ENCODE assay signal across 17 cellular contexts in the genomic region with DNA sequence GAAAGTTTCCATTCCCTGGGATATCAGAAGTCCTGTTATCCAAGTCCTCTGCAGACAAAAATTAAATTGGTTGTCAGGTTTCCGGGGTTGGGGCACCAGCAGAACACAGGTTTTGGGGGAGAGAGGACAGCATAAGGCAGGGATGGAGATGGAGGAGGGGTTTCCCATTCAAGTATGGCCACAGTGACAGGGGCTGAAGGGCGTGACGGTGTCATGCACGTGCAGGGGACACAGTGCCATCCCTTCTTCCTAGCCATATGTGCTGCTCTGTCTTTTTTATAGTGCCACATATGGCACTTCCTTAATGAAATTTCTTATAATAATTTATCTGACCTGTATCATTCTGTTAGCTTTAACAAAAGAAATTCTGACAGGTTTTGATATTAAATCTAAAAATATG.
DNase-seq lines count a peak whose midpoint lies in the region; ATAC-seq and TF ChIP-seq lines count a peak whose summit lies in the region.
"Had no signal": no experiment of that assay in that cellular context is flagged by ENCODE, and none has a peak within 500 bp of the region (broad histone marks: within the 10 kb centered on the region; RNA-seq: fewer than 3 reads in every experiment).

No MANE protein-coding gene starts in this region.

- ATAC-seq in SK-N-SH treated with all-trans-retinoic acid at 6 μM for 48 hours (no peak), IMR-90 (ENCODE audit: low read depth) (no peak), GM21515 (IDR thresholded peaks at IDR 0.05; ENCODE audit: unreplicated experiment) (no peak)
- ATAC-seq: A549; CD8-positive, alpha-beta T cell; K562 had no signal

- H3K27me3 ChIP-seq in SK-N-SH (ENCODE audit: insufficient read depth) (no peaks in the 10 kb centered on the region), IMR-90 (ENCODE audit: control insufficient read depth, insufficient read depth, low read length) (no peaks in the 10 kb centered on the region), SU-DHL-6 (ENCODE audit: low read length) (no peaks in the 10 kb centered on the region)

- TF ChIP-seq POLR2A in IMR-90 (IDR thresholded peaks at IDR 0.05; ENCODE audit: low read depth, low read length), result no peak

- H3K9ac ChIP-seq in SK-N-SH (no peak overlapping the region), IMR-90 (ENCODE audit: low read depth, low read length) (no peak overlapping the region), SU-DHL-6 (ENCODE audit: low read length) (peak overlapping the region; percentile 52)
- H3K9ac ChIP-seq: GM23248 had no signal

- H3K23ac ChIP-seq in IMR-90 (ENCODE audit: low read depth, low read length), result no peak overlapping the region

- no TSS peak for BruUV-seq in IMR-90 (replicated peaks; lab: Mats Ljungman, UMichigan)

- in situ Hi-C loops in IMR-90 (cut with MboI; ENCODE audit: low sequenced_read_pairs), result no loop called here

- 77% methylated on average over 4 of the region's 4 CpGs for WGBS in SK-N-SH (ENCODE audit: low lambda C conversion rate)
- no CpG with 5 or more reads among the region's 4 CpGs for WGBS in IMR-90 (ENCODE audit: extremely low coverage in 2 of 2, insufficient read length in 1 of 2), 2 experiments

- no peak overlapping the region for H2BK20ac ChIP-seq in IMR-90 (ENCODE audit: low read depth, low read length)

- H3K9me3 Mint-ChIP-seq in progenitor cell of endocrine pancreas (ENCODE audit: low read depth), result no peaks in the 10 kb centered on the region
- H3K9me3 Mint-ChIP-seq: CD8-positive, alpha-beta T cell had no signal

- H4K8ac ChIP-seq in IMR-90 (ENCODE audit: low read depth in 2 of 2, low read length in 2 of 2), result no peak overlapping the region

- H3K4me2 ChIP-seq in SK-N-SH (no peak overlapping the region), IMR-90 (ENCODE audit: low read depth, low read length) (no peak overlapping the region), SU-DHL-6 (ENCODE audit: low read depth, low read length, poor library complexity, severe bottlenecking) (peak overlapping the region; percentile 60)
- H3K4me2 ChIP-seq: A549 had no signal

- H2AFZ ChIP-seq in SK-N-SH (ENCODE audit: low read depth) (no peak overlapping the region), IMR-90 (replicated peaks; ENCODE audit: low read length, poor library complexity) (no peak overlapping the region), SU-DHL-6 (ENCODE audit: low read depth, low read length, severe bottlenecking) (peak overlapping the region; percentile 42)
- H2AFZ ChIP-seq: GM23248 had no signal

- peaks cover 0 to 19% of the 10 kb centered on the region in 2 experiments; a peak in 2 of 4 replicates for H3K4me1 ChIP-seq in SK-N-SH (ENCODE audit: control insufficient read depth in 1 of 2, insufficient read depth in 2 of 2, low read depth in 1 of 2, low read length in 1 of 2)
- peaks cover 3% of the 10 kb centered on the region; the same call in 1 of the 2 replicates for H3K4me1 ChIP-seq in IMR-90 (ENCODE audit: control insufficient read depth, insufficient read depth, low read length)
- H3K4me1 ChIP-seq: A549 had no signal

- H3K4me3 ChIP-seq in SK-N-SH (ENCODE audit: low read depth in 2 of 2, low read length in 1 of 2) (no peak overlapping the region), IMR-90 (ENCODE audit: insufficient read depth, low read depth, low read length) (no peak overlapping the region), SU-DHL-6 (ENCODE audit: insufficient read depth, low read length, poor library complexity, severe bottlenecking) (peak overlapping the region; percentile 38)
- H3K4me3 ChIP-seq: A549, GM23248, K562 had no signal

- no peak overlapping the region for H3K4me3 Mint-ChIP-seq in progenitor cell of endocrine pancreas (ENCODE audit: low read depth)
- H3K4me3 Mint-ChIP-seq: CD8-positive, alpha-beta T cell had no signal

- H3F3A ChIP-seq in SK-N-SH (replicated peaks; ENCODE audit: insufficient read depth) (no peaks in the 10 kb centered on the region), SU-DHL-6 (ENCODE audit: insufficient read depth) (peaks cover 12% of the 10 kb centered on the region)

- H3K27ac ChIP-seq in SK-N-SH (ENCODE audit: low read depth in 2 of 2, low read length in 1 of 2), result peak overlapping the region in 1 of 2 experiments; percentile 28; a peak in 2 of 4 replicates
- H3K27ac ChIP-seq in IMR-90 (ENCODE audit: insufficient read depth, low read length), result no peak overlapping the region
- H3K27ac ChIP-seq in SU-DHL-6 (ENCODE audit: low read depth, low read length), result peak overlapping the region; percentile 99
- H3K27ac ChIP-seq: 22Rv1, A549, GM23248, HL-60 had no signal

- H2BK15ac ChIP-seq in IMR-90 (ENCODE audit: low read depth, low read length), result no peak overlapping the region

- no peak overlapping the region for H2BK5ac ChIP-seq in IMR-90 (ENCODE audit: low read depth, low read length, poor library complexity, severe bottlenecking)

- H3K36me3 Mint-ChIP-seq in progenitor cell of endocrine pancreas (ENCODE audit: insufficient read depth), result no peaks in the 10 kb centered on the region
- H3K36me3 Mint-ChIP-seq: CD8-positive, alpha-beta T cell had no signal

- H3K9me3 ChIP-seq in SK-N-SH (no peaks in the 10 kb centered on the region), IMR-90 (ENCODE audit: control insufficient read depth, insufficient read depth, low read length) (no peaks in the 10 kb centered on the region), SU-DHL-6 (ENCODE audit: insufficient read depth, low read length) (no peaks in the 10 kb centered on the region)
- H3K9me3 ChIP-seq: A549 had no signal

- no peak overlapping the region for H3K27ac Mint-ChIP-seq in progenitor cell of endocrine pancreas
- H3K27ac Mint-ChIP-seq: CD8-positive, alpha-beta T cell had no signal

- no peak for DNase-seq in SK-N-SH
- DNase-seq in IMR-90, result no peak
- DNase-seq in foreskin melanocyte, result no peak
- DNase-seq in progenitor cell of endocrine pancreas (ENCODE audit: low spot score, unreplicated experiment), result no peak
- DNase-seq: AML-193; Calu3; CD8-positive, alpha-beta T cell; DMS79 treated with DMSO at 0.1 percent for 48 hours; GM23248; HCEC 1CT had no signal

- no peaks in the 10 kb centered on the region; the same call in 1 of the 2 replicates for H3K9me1 ChIP-seq in IMR-90 (ENCODE audit: insufficient read depth, low read length)

- H2AK5ac ChIP-seq in IMR-90 (ENCODE audit: low read depth, low read length), result no peak overlapping the region

- TF ChIP-seq RAD21 in SK-N-SH (IDR thresholded peaks at IDR 0.05; ENCODE audit: low read length) (no peak), IMR-90 (IDR thresholded peaks at IDR 0.05; ENCODE audit: low read length) (no peak)

- H3K27me3 Mint-ChIP-seq in progenitor cell of endocrine pancreas, result peaks cover 29% of the 10 kb centered on the region

- TF ChIP-seq EP300 in SK-N-SH (IDR thresholded peaks at IDR 0.05; ENCODE audit: borderline replicate concordance in 1 of 2, low read depth in 1 of 2, low read length in 1 of 2), result 0 out of 4 replicates have a peak, but pooled peaks of 1 of the 2 experiments have one; percentile 12

- H2AK9ac ChIP-seq in IMR-90 (replicated peaks; ENCODE audit: low read depth, low read length, poor library complexity), result no peak overlapping the region

- H3K4me1 Mint-ChIP-seq in progenitor cell of endocrine pancreas (ENCODE audit: low read depth), result no peaks in the 10 kb centered on the region

- H3K56ac ChIP-seq in IMR-90 (ENCODE audit: extremely low read depth, insufficient read depth, low read length), result no peak overlapping the region

- H4K91ac ChIP-seq in IMR-90 (ENCODE audit: insufficient read depth, low read depth, low read length), result no peak overlapping the region

- H3K14ac ChIP-seq in IMR-90 (replicated peaks; ENCODE audit: low read depth, low read length), result peak overlapping the region; percentile 39; the same call in 1 of the 2 replicates

- no peaks in the 10 kb centered on the region for H4K20me1 ChIP-seq in SK-N-SH (ENCODE audit: insufficient read depth)
- H4K20me1 ChIP-seq in IMR-90 (ENCODE audit: insufficient read depth, low read length), result no peaks in the 10 kb centered on the region
- H4K20me1 ChIP-seq in SU-DHL-6 (ENCODE audit: low read depth, low read length), result no peaks in the 10 kb centered on the region

- POLR2A ChIA-PET in SK-N-SH (lab: Yijun Ruan, JAX), result no interaction called here
- POLR2A ChIA-PET in IMR-90 (lab: Charles Lee; ENCODE audit: unreplicated experiment), result no interaction called here

- H3K79me1 ChIP-seq in IMR-90 (ENCODE audit: low read depth in 1 of 2, low read length in 2 of 2), result no peaks in the 10 kb centered on the region

- no peak for TF ChIP-seq CTCF in SK-N-SH (IDR thresholded peaks at IDR 0.05)
- no peak for TF ChIP-seq CTCF in IMR-90 (conservative IDR thresholded peaks at IDR 0.05; ENCODE audit: low read depth, low read length)
- no peak for TF ChIP-seq CTCF in SU-DHL-6 (IDR thresholded peaks at IDR 0.05; ENCODE audit: insufficient read depth, low read length, poor library complexity, severe bottlenecking)
- TF ChIP-seq CTCF in progenitor cell of endocrine pancreas (IDR thresholded peaks at IDR 0.05; ENCODE audit: unreplicated experiment), result no peak

- H3K79me2 ChIP-seq in SK-N-SH (ENCODE audit: insufficient read depth), result no peaks in the 10 kb centered on the region
- H3K79me2 ChIP-seq in SU-DHL-6 (ENCODE audit: insufficient read depth, low read length), result peaks cover 10% of the 10 kb centered on the region; the same call in 1 of the 2 replicates

- H3K9me2 ChIP-seq in SK-N-SH, result no peaks in the 10 kb centered on the region
- H3K9me2 ChIP-seq in SU-DHL-6 (replicated peaks; ENCODE audit: insufficient read depth, low read length), result no peaks in the 10 kb centered on the region

- no peak overlapping the region for H4K5ac ChIP-seq in IMR-90 (ENCODE audit: low read depth, low read length)

- H2BK120ac ChIP-seq in IMR-90 (ENCODE audit: low read depth, low read length), result no peak overlapping the region

- H3K4ac ChIP-seq in IMR-90 (ENCODE audit: low read depth, low read length), result no peak overlapping the region

- intact Hi-C loops in IMR-90 (cut with micrococcal nuclease), result no loop called here

- no peaks in the 10 kb centered on the region for H3K36me3 ChIP-seq in SK-N-SH (replicated peaks in 1 of 2; ENCODE audit: control insufficient read depth in 1 of 2, insufficient read depth in 2 of 2, low read length in 1 of 2)
- H3K36me3 ChIP-seq in IMR-90 (ENCODE audit: control insufficient read depth, insufficient read depth, low read length), result no peaks in the 10 kb centered on the region
- H3K36me3 ChIP-seq in SU-DHL-6 (ENCODE audit: low read length), result no peaks in the 10 kb centered on the region

- dilution Hi-C loops in IMR-90 (cut with HindIII; ENCODE audit: low sequenced_read_pairs, unreplicated experiment), result no loop called here

- CTCF ChIA-PET in SK-N-SH (lab: Yijun Ruan, JAX), result interaction anchor here (0.8 to 1.0 kb wide), 2 partner anchors 8 to 59 kb away, joined by 3 read pairs; no protein-coding TSS in a partner anchor
- CTCF ChIA-PET in IMR-90 (lab: Yijun Ruan, JAX), result no interaction called here

- no peak overlapping the region for H3K18ac ChIP-seq in IMR-90 (ENCODE audit: low read depth, low read length)

TF ChIP-seq in SK-N-SH, 30 proteins besides CTCF, POLR2A, EP300 and RAD21 (continues in another document):
- peak; percentile 58; the same call in 1 of the 2 replicates for TF ChIP-seq MXI1 (IDR thresholded peaks at IDR 0.05; ENCODE audit: low read depth, low read length)

TF ChIP-seq in SK-N-SH treated with all-trans-retinoic acid at 6 μM for 48 hours, 23 proteins besides CTCF, POLR2A, EP300 and RAD21 (continues in another document):
- no peak for TF ChIP-seq CSDC2 (CRISPR knock-in tag; IDR thresholded peaks at IDR 0.05)

TF ChIP-seq in IMR-90, 13 proteins besides CTCF, POLR2A, EP300 and RAD21 (continues in another document):
- TF ChIP-seq MAFK (IDR thresholded peaks at IDR 0.05; ENCODE audit: low read depth, low read length), result no peak
